8 cellular contexts compared by ENCODE assay signal in the genomic region with DNA sequence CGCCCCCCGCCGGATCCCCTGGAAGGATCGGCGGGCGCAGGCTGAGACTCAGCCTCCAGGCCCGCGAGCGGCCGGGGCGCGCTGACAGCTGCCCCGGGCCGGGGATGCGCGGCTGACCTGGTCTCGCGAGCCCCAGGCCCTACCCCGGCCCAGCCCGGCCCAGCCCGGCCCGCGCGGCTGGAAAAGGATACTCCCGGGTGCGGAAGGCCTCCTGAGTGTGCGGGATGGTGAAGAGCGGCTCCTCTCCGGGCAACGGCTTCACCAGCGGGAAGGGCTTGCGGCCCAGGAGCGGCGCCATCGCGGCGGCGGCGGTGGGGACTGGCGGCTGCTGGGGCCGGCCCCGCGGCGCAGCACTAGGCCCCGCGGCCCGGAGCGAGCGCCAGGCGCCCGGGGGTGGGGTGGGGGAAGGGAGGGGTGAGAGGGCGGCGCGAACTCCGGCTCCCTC. TPM values are rescaled to one million over a fixed set of nuclear protein-coding genes. Genes with fewer than 3 reads are reported as not detected.
DNase-seq lines count a peak whose midpoint lies in the region; ATAC-seq, FAIRE-seq and TF ChIP-seq lines count a peak whose summit lies in the region.

No MANE protein-coding gene starts in this region.

- peak; percentile 49 to 55 for DNase-seq in activated CD4-positive, alpha-beta T cell treated with anti-CD3 and anti-CD28 coated beads for 24 hours (ENCODE audit: low read depth in 2 of 2)
- no peak for DNase-seq in activated CD4-positive, alpha-beta T cell treated with anti-CD3 and anti-CD28 coated beads for 4 hours
- peak; percentile 74 for DNase-seq in HT-29 (ENCODE audit: low spot score)
- no peak for DNase-seq in foreskin fibroblast
- no peak for DNase-seq in RCC 7860 (ENCODE audit: low spot score)

- H3K4me3 ChIP-seq in foreskin fibroblast (ENCODE audit: low read depth in 1 of 2, low read length in 2 of 2) (peak overlapping the region; percentile 65 to 84), neuron (ENCODE audit: low read length) (peak overlapping the region; percentile 56)

- H2AFZ ChIP-seq in neuron (ENCODE audit: low read depth, low read length) = peak overlapping the region; percentile 13

- peaks cover 20% of the 10 kb centered on the region for H3K4me1 ChIP-seq in neuron (ENCODE audit: insufficient read depth, low read length)

- peaks cover 24% of the 10 kb centered on the region for H3K36me3 ChIP-seq in neuron (ENCODE audit: insufficient read depth, low read length)

- TF ChIP-seq CTCF in foreskin fibroblast (IDR thresholded peaks at IDR 0.05; ENCODE audit: low read depth, low read length) = no peak

- H3K27me3 ChIP-seq in neuron (ENCODE audit: insufficient read depth, low read length) = no peaks in the 10 kb centered on the region

- no peak for FAIRE-seq in RCC 7860 (lab: Jason Lieb, UNC)

- no peaks in the 10 kb centered on the region for H3K9me3 ChIP-seq in neuron (ENCODE audit: low read length)

- ATAC-seq in GM21515 (IDR thresholded peaks at IDR 0.05; ENCODE audit: unreplicated experiment) = peak; percentile 40
- ATAC-seq in activated CD4-positive, CD25-positive, alpha-beta regulatory T cell treated with anti-CD3 and anti-CD28 coated beads, Interleukin-2, amount 50 U/mL, for 24 hours = peak; percentile 32 to 38

RNA-seq across cellular contexts. Expression of a gene that starts 0.4 kb away (rescaled TPM):
- total RNA-seq in HT-29 (2014; rRNA removed; shearing (Covaris generic)) = 49.9 and 51.9 TPM in 2 replicates

RNA-seq across cellular contexts. Expression of a gene that starts 35.8 kb away (rescaled TPM):
- total RNA-seq in HT-29 (2014; rRNA removed; shearing (Covaris generic)) = 65.4 and 71.0 TPM in 2 replicates

RNA-seq across cellular contexts. Expression of a gene that starts 56.7 kb away (rescaled TPM):
- total RNA-seq in HT-29 (2014; rRNA removed; shearing (Covaris generic)) = 73.1 and 94.4 TPM in 2 replicates

Comparison
In these comparisons a context has a peak if more than half of its experiments do, and no peak if none do; other contexts are left out.
1. DNase-seq: peak in activated CD4-positive, alpha-beta T cell treated with anti-CD3 and anti-CD28 coated beads for 24 hours (2 of 2) and HT-29 (single experiment); none in activated CD4-positive, alpha-beta T cell treated with anti-CD3 and anti-CD28 coated beads for 4 hours (0 of 2), foreskin fibroblast (0 of 2) and RCC 7860 (single experiment).